In genomic region chr5:109454726-109455505, GRCh38 we compare ENCODE assay signal across 9 cellular contexts. TPM values are rescaled to one million over a fixed set of nuclear protein-coding genes. Genes with fewer than 3 reads are reported as not detected.
DNase-seq lines count a peak whose midpoint lies in the region; ATAC-seq, FAIRE-seq and TF ChIP-seq lines count a peak whose summit lies in the region.
"Had no signal": no experiment of that assay in that cellular context is flagged by ENCODE, and none has a peak within 500 bp of the region (broad histone marks: within the 10 kb centered on the region; RNA-seq: fewer than 3 reads in every experiment).

No MANE protein-coding gene starts in this region.

- CTCF ChIA-PET in GM12878 (lab: Yijun Ruan, JAX): interaction anchor here (0.7 to 1.4 kb wide), 3 partner anchors 16 to 536 kb away, joined by 3 to 4 read pairs (median 3); no protein-coding TSS in a partner anchor

- RAD21 ChIA-PET in GM12878 (lab: Charles Lee; ENCODE audit: unreplicated experiment): interaction anchor here (1.2 kb wide), 2 partner anchors 291 to 813 kb away, joined by 3 read pairs; no protein-coding TSS in a partner anchor

- H3K9me3 ChIP-seq in GM12878 (replicated peaks; ENCODE audit: control insufficient read depth, insufficient read depth, low read length) (no peaks in the 10 kb centered on the region; the same call in 2 of the 3 replicates), keratinocyte (ENCODE audit: control insufficient read depth, low read depth, low read length) (peaks cover 3% of the 10 kb centered on the region)

- SMC1A ChIA-PET in GM12878 (lab: Charles Lee; ENCODE audit: uncharacterized antibody, unreplicated experiment): interaction anchor here (1.1 to 1.5 kb wide), 3 partner anchors 12 to 368 kb away, joined by 3 to 5 read pairs (median 3); no protein-coding TSS in a partner anchor

- H3K27ac Mint-ChIP-seq in stimulated activated effector memory CD8-positive, alpha-beta T cell treated with anti-CD3 and anti-CD28 coated beads, Interleukin-12 subunit alpha, Interleukin-12 subunit beta, amount 100 ng/mL, for 72 hours: peak overlapping the region; percentile 14

- H3K27ac ChIP-seq in GM12878 (ENCODE audit: control insufficient read depth, insufficient read depth) (no peak overlapping the region), keratinocyte (ENCODE audit: control insufficient read depth, insufficient read depth, low read length) (peak overlapping the region; percentile 83)

- POLR2A ChIA-PET in GM12878 (lab: Charles Lee): interaction anchor here (0.7 to 1.5 kb wide), 3 partner anchors 27 to 596 kb away, joined by 3 to 4 read pairs (median 3); no protein-coding TSS in a partner anchor

- H3K9ac ChIP-seq in GM12878 (ENCODE audit: control insufficient read depth, insufficient read depth, low read length) (no peak overlapping the region), keratinocyte (ENCODE audit: control insufficient read depth, extremely low read depth, insufficient read depth, low read length) (peak overlapping the region; percentile 36)

- H2AFZ ChIP-seq in GM12878 (ENCODE audit: control insufficient read depth, low read depth, low read length) (no peak overlapping the region), keratinocyte (ENCODE audit: control insufficient read depth, low read length) (peak overlapping the region; percentile 61)

- TF ChIP-seq RAD21 in GM12878 (IDR thresholded peaks at IDR 0.05; ENCODE audit: insufficient read depth, low read depth, low read length): no peak

- H3K4me1 Mint-ChIP-seq in stimulated activated effector memory CD8-positive, alpha-beta T cell treated with anti-CD3 and anti-CD28 coated beads, Interleukin-12 subunit alpha, Interleukin-12 subunit beta, amount 100 ng/mL, for 72 hours: peaks cover 6% of the 10 kb centered on the region

- no peak for FAIRE-seq in GM12878 (lab: Jason Lieb, UNC)
- no peak for FAIRE-seq in keratinocyte (lab: Jason Lieb, UNC)

- no peak for TF ChIP-seq EP300 in GM12878 (IDR thresholded peaks at IDR 0.05; ENCODE audit: borderline replicate concordance in 1 of 2, control insufficient read depth in 1 of 2, low read depth in 2 of 2, low read length in 2 of 2)

- intact Hi-C loops in GM12878 (cut with micrococcal nuclease; ENCODE audit: unreplicated experiment): no loop called here

- TF ChIP-seq POLR2A in GM12878 (IDR thresholded peaks at IDR 0.05; ENCODE audit: low read depth, low read length): no peak

- H3K27me3 ChIP-seq in GM12878 (replicated peaks in 1 of 2; ENCODE audit: control insufficient read depth in 2 of 2, insufficient read depth in 2 of 2, low read length in 1 of 2) (no peaks in the 10 kb centered on the region), keratinocyte (ENCODE audit: control insufficient read depth, extremely low read depth, insufficient read depth, low read length) (no peaks in the 10 kb centered on the region)

- no TSS peak for BruUV-seq in GM12878 (replicated peaks; lab: Mats Ljungman, UMichigan)

- TF ChIP-seq CTCF in GM12878 (IDR thresholded peaks at IDR 0.05 in 2 of 3, conservative IDR thresholded peaks at IDR 0.05 in 1 of 3; ENCODE audit: control insufficient read depth in 2 of 3, extremely low read depth in 1 of 3, insufficient read depth in 1 of 3, low read depth in 3 of 3, low read length in 3 of 3) (no peak), keratinocyte (optimal IDR thresholded peaks at IDR 0.05 in 1 of 3, IDR thresholded peaks at IDR 0.05 in 1 of 3, conservative IDR thresholded peaks at IDR 0.05 in 1 of 3; ENCODE audit: extremely low read depth in 1 of 3, insufficient read depth in 2 of 3, low read length in 3 of 3) (no peak)

- H3K9me3 Mint-ChIP-seq in stimulated activated effector memory CD8-positive, alpha-beta T cell treated with anti-CD3 and anti-CD28 coated beads, Interleukin-12 subunit alpha, Interleukin-12 subunit beta, amount 100 ng/mL, for 72 hours: no peaks in the 10 kb centered on the region

- H3K4me3 ChIP-seq in GM12878 (no peak overlapping the region), keratinocyte (ENCODE audit: control insufficient read depth in 2 of 3, extremely low read depth in 1 of 3, insufficient read depth in 2 of 3, low read depth in 1 of 3, low read length in 3 of 3) (peak overlapping the region in 2 of 3 experiments; percentile 11 to 31)

- peak; percentile 20; the same call in 2 of the 3 replicates for ATAC-seq in GM12878
- ATAC-seq in stimulated activated effector memory CD8-positive, alpha-beta T cell treated with anti-CD3 and anti-CD28 coated beads, Interleukin-12 subunit alpha, Interleukin-12 subunit beta, amount 100 ng/mL, for 72 hours: no peak
- ATAC-seq in HG03469 (IDR thresholded peaks at IDR 0.05; ENCODE audit: unreplicated experiment): no peak
- no peak for ATAC-seq in GM18517 (IDR thresholded peaks at IDR 0.05; ENCODE audit: unreplicated experiment)

- 78% methylated on average over 7 of the region's 7 CpGs for WGBS in GM12878 (ENCODE audit: insufficient coverage, insufficient replicate concordance, low lambda C conversion rate, missing lambda C conversion rate)

- DNase-seq in H4 (ENCODE audit: low spot score): peak; percentile 19
- DNase-seq in GM12878 (ENCODE audit: low read depth, low spot score): no peak
- DNase-seq in keratinocyte (ENCODE audit: low read depth, low spot score): peak; percentile 13
- DNase-seq in stimulated activated effector memory CD8-positive, alpha-beta T cell treated with anti-CD3 and anti-CD28 coated beads, Interleukin-12 subunit alpha, Interleukin-12 subunit beta, amount 100 ng/mL, for 72 hours (ENCODE audit: low spot score in 2 of 2): no peak
- DNase-seq in cerebellum (ENCODE audit: low spot score): no peak
- DNase-seq in NCI-H128 (lab: John Stamatoyannopoulos, UW; ENCODE audit: unreplicated experiment): no peak
- DNase-seq: NCI-H1417 treated with DMSO at 0.1 percent for 48 hours had no signal

- no peaks in the 10 kb centered on the region for H3K4me1 ChIP-seq in GM12878 (ENCODE audit: control insufficient read depth, insufficient read depth, low read length)
- peaks cover 26% of the 10 kb centered on the region for H3K4me1 ChIP-seq in keratinocyte (ENCODE audit: control insufficient read depth, extremely low read depth, insufficient read depth, low read length)

- in situ Hi-C loops in GM12878 (cut with MboI): loop anchor here (25.0 kb wide), 1 partner anchor 818 kb away; no protein-coding TSS in a partner anchor

- peak overlapping the region; percentile 20 for H3K4me3 Mint-ChIP-seq in stimulated activated effector memory CD8-positive, alpha-beta T cell treated with anti-CD3 and anti-CD28 coated beads, Interleukin-12 subunit alpha, Interleukin-12 subunit beta, amount 100 ng/mL, for 72 hours

- dilution Hi-C loops in keratinocyte (cut with MboI; ENCODE audit: extremely low pct_ligation_motif_present, low sequenced_read_pairs): no loop called here

- no peaks in the 10 kb centered on the region for H3K36me3 Mint-ChIP-seq in stimulated activated effector memory CD8-positive, alpha-beta T cell treated with anti-CD3 and anti-CD28 coated beads, Interleukin-12 subunit alpha, Interleukin-12 subunit beta, amount 100 ng/mL, for 72 hours

- no peaks in the 10 kb centered on the region for H3K9me1 ChIP-seq in keratinocyte (ENCODE audit: control insufficient read depth, extremely low read depth, insufficient read depth, low read length)

- no peak overlapping the region for H3K4me2 ChIP-seq in GM12878 (ENCODE audit: control insufficient read depth, insufficient read depth)
- peak overlapping the region; percentile 79 for H3K4me2 ChIP-seq in keratinocyte (ENCODE audit: control insufficient read depth, extremely low read depth, insufficient read depth, low read depth, low read length)

- H4K20me1 ChIP-seq in GM12878 (ENCODE audit: control insufficient read depth, insufficient read depth) (no peaks in the 10 kb centered on the region), keratinocyte (ENCODE audit: control insufficient read depth, extremely low read depth, insufficient read depth, low read length) (no peaks in the 10 kb centered on the region)

- H3K36me3 ChIP-seq in GM12878 (ENCODE audit: control insufficient read depth in 2 of 2, insufficient read depth in 2 of 2, low read length in 1 of 2): no peaks in the 10 kb centered on the region
- H3K36me3 ChIP-seq in keratinocyte (ENCODE audit: control insufficient read depth in 2 of 2, extremely low read depth in 1 of 2, insufficient read depth in 2 of 2, low read length in 2 of 2): no peaks in the 10 kb centered on the region

- H3K79me2 ChIP-seq in GM12878 (ENCODE audit: control insufficient read depth, insufficient read depth, low read length): no peaks in the 10 kb centered on the region
- H3K79me2 ChIP-seq in keratinocyte (ENCODE audit: control insufficient read depth, insufficient read depth, low read length): no peaks in the 10 kb centered on the region

RNA-seq across cellular contexts. Expression of gene PJA2, which starts 45.1 kb away (rescaled TPM):
- total RNA-seq in H4 (2014; rRNA removed; shearing (Covaris generic)): 33.9 and 44.2 TPM in 2 replicates
- 90.2 and 91.5 TPM in 2 replicates for total RNA-seq in GM12878 (2013; cell fraction: nucleolus; rRNA removed)
- 28.9 and 32.6 TPM in 2 replicates for total RNA-seq in GM12878 (2014; rRNA removed)
- total RNA-seq in GM12878 (2014; rRNA removed; fragmentation: Illumina TruSeq; extraction: Trizol): 52.1 and 52.7 TPM in 2 replicates
- 43.0 and 43.5 TPM in 2 replicates for total RNA-seq in GM12878 (2021)
- 23.0 TPM for polyA plus RNA-seq in GM12878 (2011; ENCODE audit: low read depth)
- 93.4 and 142 TPM in 2 replicates for polyA plus RNA-seq in GM12878 (2011; rRNA removed)
- 29.4 and 37.6 TPM in 2 replicates for polyA plus RNA-seq in GM12878 (2011; cell fraction: cytosol; rRNA removed)
- polyA plus RNA-seq in GM12878 (2011; cell fraction: nucleus; rRNA removed): 29.6 and 35.0 TPM in 2 replicates
- 39.1 and 49.3 TPM in 2 replicates for polyA plus RNA-seq in GM12878 (2012)
- 52.5 and 64.9 TPM in 2 replicates for polyA plus RNA-seq in GM12878 (2014; fragmentation: Illumina TruSeq; extraction: Trizol)
- 10 to 100 TPM; 27.8 to 28.2 TPM for polyA plus RNA-seq in GM12878 (2014; fragmentation: Nextera tagmentation; extraction: Ambion mirVana)
- 25.6 and 31.2 TPM in 2 replicates for polyA plus RNA-seq in GM12878 (2014; rRNA removed)
- 10 to 100 TPM; 58.0 to 58.7 TPM for polyA plus RNA-seq in GM12878 (2016; fragmentation: Nextera tagmentation; extraction: Ambion mirVana)
- polyA minus RNA-seq in GM12878 (2011; rRNA and poly(A)+ RNA removed): 87.6 and 117 TPM in 2 replicates
- 32.6 and 35.9 TPM in 2 replicates for polyA minus RNA-seq in GM12878 (2011; cell fraction: cytosol; rRNA and poly(A)+ RNA removed)
- polyA minus RNA-seq in GM12878 (2011; cell fraction: nucleus; rRNA and poly(A)+ RNA removed): 35.3 and 44.2 TPM in 2 replicates
- polyA plus RNA-seq in keratinocyte: 28.1 to 49.3 TPM (median 38.5 TPM) in 3 replicates
- 39.3 TPM for polyA plus RNA-seq in keratinocyte (2011; ENCODE audit: low read depth)
- polyA plus RNA-seq in keratinocyte (2011; cell fraction: cytosol; rRNA removed): 24.3 and 46.9 TPM in 2 replicates
- polyA plus RNA-seq in keratinocyte (2011; cell fraction: nucleus; rRNA removed): 37.7 and 49.6 TPM in 2 replicates
- 26.3 and 34.2 TPM in 2 replicates for polyA plus RNA-seq in keratinocyte (2012; ENCODE audit: low replicate concordance)
- polyA minus RNA-seq in keratinocyte: 17.2 to 67.4 TPM (median 42.4 TPM) in 3 replicates
- polyA minus RNA-seq in keratinocyte (2011; cell fraction: cytosol; rRNA and poly(A)+ RNA removed): 33.6 TPM
- polyA minus RNA-seq in keratinocyte (2011; cell fraction: nucleus; rRNA and poly(A)+ RNA removed): 32.6 and 65.2 TPM in 2 replicates
- 153 TPM for total RNA-seq in cerebellum

Comparison
In these comparisons a context has a peak if more than half of its experiments do, and no peak if none do; other contexts are left out.
1. DNase-seq: peak in H4 (single experiment) and keratinocyte (single experiment); none in GM12878 (single experiment), stimulated activated effector memory CD8-positive, alpha-beta T cell treated with anti-CD3 and anti-CD28 coated beads, Interleukin-12 subunit alpha, Interleukin-12 subunit beta, amount 100 ng/mL, for 72 hours (0 of 2), cerebellum (single experiment) and NCI-H128 (single experiment).